8 cellular contexts compared by ENCODE assay signal in the genomic region with DNA sequence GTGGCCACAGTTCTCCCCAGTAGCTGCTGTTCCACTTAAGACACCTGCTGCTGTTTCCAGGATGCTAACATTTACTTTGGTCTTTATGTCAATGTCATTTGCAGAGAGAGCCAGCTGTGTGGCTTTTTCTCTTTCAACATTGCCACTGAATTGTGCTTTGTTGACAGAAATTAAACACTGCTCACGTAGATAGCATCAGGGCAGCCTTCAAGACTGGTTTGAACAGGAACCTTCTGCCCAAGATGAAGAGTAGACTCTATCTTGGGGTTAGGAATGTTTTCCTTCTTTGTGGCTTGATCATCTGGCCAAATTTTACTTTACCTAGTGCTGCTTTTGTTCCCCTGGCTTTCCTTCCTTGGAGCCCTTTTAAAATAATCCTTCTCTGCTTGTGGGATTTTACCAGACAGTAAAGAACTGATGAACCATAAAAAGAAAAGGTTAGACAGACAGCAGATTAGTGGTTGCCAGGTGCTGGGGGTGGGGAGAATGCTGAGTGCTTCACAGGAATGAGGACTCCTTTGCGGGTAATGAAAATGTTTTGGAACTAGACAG. TPM values are rescaled to one million over a fixed set of nuclear protein-coding genes. Genes with fewer than 3 reads are reported as not detected.
DNase-seq lines count a peak whose midpoint lies in the region; ATAC-seq and TF ChIP-seq lines count a peak whose summit lies in the region.
"Had no signal": no experiment of that assay in that cellular context is flagged by ENCODE, and none has a peak within 500 bp of the region (broad histone marks: within the 10 kb centered on the region; RNA-seq: fewer than 3 reads in every experiment).

No MANE protein-coding gene starts in this region.

- WGBS in right cardiac atrium: 87% methylated on average over 2 of the region's 2 CpGs

- POLR2A ChIA-PET in A673 (lab: Charles Lee; ENCODE audit: low non-redundant PET): no interaction called here

- H3K9ac ChIP-seq in parathyroid adenoma: no peak overlapping the region

- TF ChIP-seq CTCF in parathyroid adenoma (IDR thresholded peaks at IDR 0.05): no peak
- no peak for TF ChIP-seq CTCF in A673 (conservative IDR thresholded peaks at IDR 0.05; ENCODE audit: low read depth, low read length)

- H3K4me3 ChIP-seq in parathyroid adenoma (ENCODE audit: low read depth, low read length): peak overlapping the region; percentile 47
- H3K4me3 ChIP-seq in right cardiac atrium (ENCODE audit: low read length): no peak overlapping the region
- H3K4me3 ChIP-seq in A673 (ENCODE audit: low read depth, low read length, poor library complexity, severe bottlenecking): no peak overlapping the region
- H3K4me3 ChIP-seq: vagina had no signal

- no TSS peak for BruUV-seq in A673 (replicated peaks; lab: Mats Ljungman, UMichigan)

- peak overlapping the region; percentile 74 for H3K4me2 ChIP-seq in parathyroid adenoma (ENCODE audit: low read length)

- peak overlapping the region; percentile 39 for H2AFZ ChIP-seq in parathyroid adenoma

- H3K36me3 ChIP-seq in parathyroid adenoma (ENCODE audit: control insufficient read depth, insufficient read depth, low read length) (no peaks in the 10 kb centered on the region), A673 (ENCODE audit: insufficient read depth, low read length, poor library complexity, severe bottlenecking) (no peaks in the 10 kb centered on the region)
- H3K36me3 ChIP-seq: vagina had no signal

- CTCF ChIA-PET in A673 (lab: Charles Lee): no interaction called here

- ATAC-seq in HG02798 (IDR thresholded peaks at IDR 0.05; ENCODE audit: poor library complexity, unreplicated experiment) (peak; percentile 36), right cardiac atrium (no peak)
- peak; percentile 33 to 70 for ATAC-seq in activated naive CD4-positive, alpha-beta T cell treated with anti-CD3 and anti-CD28 coated beads, Interleukin-2, amount 50 U/mL, for 72 hours

- H3K27me3 ChIP-seq in parathyroid adenoma (ENCODE audit: control insufficient read depth, insufficient read depth, low read length) (no peaks in the 10 kb centered on the region), right cardiac atrium (ENCODE audit: control insufficient read depth, insufficient read depth) (no peaks in the 10 kb centered on the region), A673 (replicated peaks; ENCODE audit: insufficient read depth, low read depth, low read length, poor library complexity) (no peaks in the 10 kb centered on the region)
- H3K27me3 ChIP-seq: vagina had no signal

- peak overlapping the region in 1 of 2 donors; percentile 37 for H3K27ac Mint-ChIP-seq in activated naive CD4-positive, alpha-beta T cell treated with anti-CD3 and anti-CD28 coated beads, Interleukin-2, amount 50 U/mL, for 72 hours

- no peaks in the 10 kb centered on the region for H3K36me3 Mint-ChIP-seq in activated naive CD4-positive, alpha-beta T cell treated with anti-CD3 and anti-CD28 coated beads, Interleukin-2, amount 50 U/mL, for 72 hours

- no peaks in the 10 kb centered on the region for H3K9me3 Mint-ChIP-seq in activated naive CD4-positive, alpha-beta T cell treated with anti-CD3 and anti-CD28 coated beads, Interleukin-2, amount 50 U/mL, for 72 hours

- H3K4me1 ChIP-seq in parathyroid adenoma: peaks cover 29% of the 10 kb centered on the region
- H3K4me1 ChIP-seq in right cardiac atrium (ENCODE audit: control insufficient read depth, insufficient read depth, low read length): peaks cover 6% of the 10 kb centered on the region
- no peaks in the 10 kb centered on the region for H3K4me1 ChIP-seq in A673 (ENCODE audit: insufficient read depth, low read length, poor library complexity, severe bottlenecking)

- H3K27ac ChIP-seq in parathyroid adenoma (peak overlapping the region; percentile 98), right cardiac atrium (ENCODE audit: low read length) (no peak overlapping the region), A673 (ENCODE audit: low read depth, low read length, poor library complexity, severe bottlenecking) (no peak overlapping the region)
- H3K27ac ChIP-seq: vagina had no signal

- H3K9me3 ChIP-seq in parathyroid adenoma (ENCODE audit: control insufficient read depth, low read length): no peaks in the 10 kb centered on the region
- H3K9me3 ChIP-seq in right cardiac atrium (ENCODE audit: control insufficient read depth, low read length): no peaks in the 10 kb centered on the region
- H3K9me3 ChIP-seq in A673 (ENCODE audit: low read depth, low read length, poor library complexity, severe bottlenecking): no peaks in the 10 kb centered on the region
- H3K9me3 ChIP-seq: vagina had no signal

- peak; percentile 77 to 95 for DNase-seq in NCI-H2081 (lab: John Stamatoyannopoulos, UW)
- DNase-seq in activated naive CD4-positive, alpha-beta T cell treated with anti-CD3 and anti-CD28 coated beads, Interleukin-2, amount 50 U/mL, for 72 hours (ENCODE audit: low spot score in 2 of 2): no peak
- no peak for DNase-seq in right cardiac atrium
- DNase-seq in NOMO-1 treated with dmso at 0.1 percent for 144 hours (lab: John Stamatoyannopoulos, UW; ENCODE audit: unreplicated experiment): no peak
- DNase-seq in A673 (ENCODE audit: low spot score): no peak

- intact Hi-C loops in right cardiac atrium (cut with DNase I) (loop anchor here in 1 of 4 donors (10.0 kb wide), 1 partner anchor 218 kb away; no protein-coding TSS in a partner anchor), A673 (cut with micrococcal nuclease; ENCODE audit: unreplicated experiment) (loop anchor here (10.0 kb wide), 1 partner anchor 798 kb away; no protein-coding TSS in a partner anchor)

- H3K79me2 ChIP-seq in parathyroid adenoma: no peaks in the 10 kb centered on the region

RNA-seq across cellular contexts. Expression of a gene that starts 22.6 kb away (rescaled TPM):
- 10 to 100 TPM; 62.7 to 91.8 TPM for total RNA-seq in activated naive CD4-positive, alpha-beta T cell treated with anti-CD3 and anti-CD28 coated beads, Interleukin-2, amount 50 U/mL, for 72 hours
- total RNA-seq in right cardiac atrium (100 to 1,000 TPM in 1 of 4 donors, 10 to 100 TPM in 3; 53.0 to 140 (median 84.0) TPM), A673 (2021) (65.4 and 66.3 TPM in 2 replicates)
- 53.1 TPM for polyA plus RNA-seq in right cardiac atrium

RNA-seq across cellular contexts. Expression of a gene that starts 50.5 kb away (rescaled TPM):
- 10 to 100 TPM; 26.8 to 31.5 TPM for total RNA-seq in activated naive CD4-positive, alpha-beta T cell treated with anti-CD3 and anti-CD28 coated beads, Interleukin-2, amount 50 U/mL, for 72 hours
- total RNA-seq in right cardiac atrium (10 to 100 TPM; 13.1 to 14.0 (median 13.4) TPM), A673 (2021) (30.8 and 33.5 TPM in 2 replicates)
- 6.6 TPM for polyA plus RNA-seq in right cardiac atrium

Comparison
In these comparisons a context has a peak if more than half of its experiments do, and no peak if none do; other contexts are left out.
1. ATAC-seq: peak in HG02798 (single experiment) and activated naive CD4-positive, alpha-beta T cell treated with anti-CD3 and anti-CD28 coated beads, Interleukin-2, amount 50 U/mL, for 72 hours (2 of 2); none in right cardiac atrium (0 of 2).
2. DNase-seq: peak in NCI-H2081 (2 of 2); none in activated naive CD4-positive, alpha-beta T cell treated with anti-CD3 and anti-CD28 coated beads, Interleukin-2, amount 50 U/mL, for 72 hours (0 of 2), right cardiac atrium (0 of 3), NOMO-1 treated with dmso at 0.1 percent for 144 hours (single experiment) and A673 (single experiment).